Comparison of ENCODE assay signal across 17 cellular contexts in the genomic region with DNA sequence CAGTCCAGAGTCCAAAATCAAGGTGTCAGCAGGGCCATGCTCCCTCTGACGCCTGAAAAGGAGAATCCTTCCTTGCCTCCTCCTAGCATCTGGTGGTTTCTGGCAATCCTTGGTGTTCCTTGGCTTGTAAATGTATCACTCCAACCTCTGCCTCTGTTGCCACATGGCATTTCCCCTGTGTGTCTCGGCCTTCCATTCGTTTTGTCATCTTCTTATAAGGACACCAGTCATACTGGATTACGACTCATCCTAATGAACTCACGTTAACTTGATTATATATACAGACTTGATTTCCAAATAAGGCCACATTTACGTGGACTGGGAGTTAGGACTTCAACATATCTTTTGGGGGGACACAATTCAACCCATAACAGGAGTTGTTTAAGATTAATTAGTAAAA.
"Had no signal": no experiment of that assay in that cellular context is flagged by ENCODE, and none has a peak within 500 bp of the region (broad histone marks: within the 10 kb centered on the region; RNA-seq: fewer than 3 reads in every experiment).

No MANE protein-coding gene starts in this region.

- DNase-seq: activated CD4-positive, alpha-beta T cell treated with anti-CD3 and anti-CD28 coated beads, Interleukin-2, amount 50 U/mL, for 1 hour; activated CD4-positive, CD25-positive, alpha-beta regulatory T cell; activated gamma-delta T cell treated with Interleukin-2 at 50 U/mL for 16 hours; activated naive CD8-positive, alpha-beta T cell treated with anti-CD3 and anti-CD28 coated beads, Interleukin-2, amount 10 ng/mL, durations not matched to agents 7 days and 5 days; activated T-cell treated with anti-CD3 and anti-CD28 coated beads, Interleukin-2, amount 50 U/mL, for 72 hours; aorta; gastrocnemius medialis; heart right ventricle; tibial artery had no signal

- H3K9me3 Mint-ChIP-seq: activated T-cell treated with anti-CD3 and anti-CD28 coated beads, Interleukin-2, amount 50 U/mL, for 72 hours; memory B cell; natural killer cell treated with Interleukin-12 subunit alpha and Interleukin-12 subunit beta and Interleukin-15 and Interleukin-18, amount 100 ng/mL, for 72 hours; stimulated activated effector memory CD8-positive, alpha-beta T cell treated with anti-CD3 and anti-CD28 coated beads, Interleukin-12 subunit alpha, Interleukin-12 subunit beta, amount 100 ng/mL, for 72 hours had no signal

- H3K27me3 ChIP-seq: cardiac muscle cell, gastrocnemius medialis, right lobe of liver, tibial artery, vagina had no signal

- H3K36me3 Mint-ChIP-seq: activated naive CD8-positive, alpha-beta T cell treated with anti-CD3 and anti-CD28 coated beads, Interleukin-2, amount 10 ng/mL, durations not matched to agents 7 days and 5 days; memory B cell; natural killer cell treated with Interleukin-12 subunit alpha and Interleukin-12 subunit beta and Interleukin-15 and Interleukin-18, amount 100 ng/mL, for 72 hours had no signal

- H3K9me3 ChIP-seq: gastrocnemius medialis, prostate gland, right lobe of liver, vagina had no signal

- H3K27ac ChIP-seq: cardiac muscle cell, gastrocnemius medialis, heart right ventricle, prostate gland, right lobe of liver, tibial artery, vagina had no signal

- H3K27ac Mint-ChIP-seq: activated naive CD8-positive, alpha-beta T cell treated with anti-CD3 and anti-CD28 coated beads, Interleukin-2, amount 10 ng/mL, durations not matched to agents 7 days and 5 days; activated T-cell treated with anti-CD3 and anti-CD28 coated beads, Interleukin-2, amount 50 U/mL, for 72 hours; memory B cell; natural killer cell treated with Interleukin-12 subunit alpha and Interleukin-12 subunit beta and Interleukin-15 and Interleukin-18, amount 100 ng/mL, for 72 hours; stimulated activated effector memory CD8-positive, alpha-beta T cell treated with anti-CD3 and anti-CD28 coated beads, Interleukin-12 subunit alpha, Interleukin-12 subunit beta, amount 100 ng/mL, for 72 hours had no signal

- H3K4me3 ChIP-seq: cardiac muscle cell, gastrocnemius medialis, heart right ventricle, prostate gland, right lobe of liver, tibial artery, vagina had no signal

- H3K27me3 Mint-ChIP-seq: memory B cell had no signal

- H3K4me1 ChIP-seq: gastrocnemius medialis, prostate gland, right lobe of liver, tibial artery had no signal

- ATAC-seq: activated T-cell treated with anti-CD3 and anti-CD28 coated beads, Interleukin-2, amount 50 U/mL, for 72 hours; gastrocnemius medialis; heart right ventricle; left lobe of liver; natural killer cell treated with Interleukin-12 subunit alpha and Interleukin-12 subunit beta and Interleukin-15 and Interleukin-18, amount 100 ng/mL, for 72 hours; right lobe of liver; stimulated activated effector memory CD8-positive, alpha-beta T cell treated with anti-CD3 and anti-CD28 coated beads, Interleukin-12 subunit alpha, Interleukin-12 subunit beta, amount 100 ng/mL, for 72 hours had no signal

- H3K36me3 ChIP-seq: cardiac muscle cell, gastrocnemius medialis, heart right ventricle, prostate gland, right lobe of liver, tibial artery, vagina had no signal

- H3K4me3 Mint-ChIP-seq: activated naive CD8-positive, alpha-beta T cell treated with anti-CD3 and anti-CD28 coated beads, Interleukin-2, amount 10 ng/mL, durations not matched to agents 7 days and 5 days; activated T-cell treated with anti-CD3 and anti-CD28 coated beads, Interleukin-2, amount 50 U/mL, for 72 hours; memory B cell; natural killer cell treated with Interleukin-12 subunit alpha and Interleukin-12 subunit beta and Interleukin-15 and Interleukin-18, amount 100 ng/mL, for 72 hours; stimulated activated effector memory CD8-positive, alpha-beta T cell treated with anti-CD3 and anti-CD28 coated beads, Interleukin-12 subunit alpha, Interleukin-12 subunit beta, amount 100 ng/mL, for 72 hours had no signal
